In genomic region chr3:47267490-47267824, GRCh38 we compare ENCODE assay signal across 22 cellular contexts. TPM values are rescaled to one million over a fixed set of nuclear protein-coding genes. Genes with fewer than 3 reads are reported as not detected.
DNase-seq lines count a peak whose midpoint lies in the region; ATAC-seq, FAIRE-seq and TF ChIP-seq lines count a peak whose summit lies in the region.
"Had no signal": no experiment of that assay in that cellular context is flagged by ENCODE, and none has a peak within 500 bp of the region (broad histone marks: within the 10 kb centered on the region; RNA-seq: fewer than 3 reads in every experiment).

No MANE protein-coding gene starts in this region.

- TF ChIP-seq EP300 in K562 (IDR thresholded peaks at IDR 0.05; ENCODE audit: low read length) (no peak), stomach (IDR thresholded peaks at IDR 0.05) (no peak)

- H3K27me3 ChIP-seq in left ventricle myocardium inferior (ENCODE audit: low read depth) (no peaks in the 10 kb centered on the region), KMS-11 (ENCODE audit: insufficient read depth, low read depth) (no peaks in the 10 kb centered on the region), K562 (ENCODE audit: control insufficient read depth in 2 of 2, insufficient read depth in 2 of 2, low read length in 2 of 2) (no peaks in the 10 kb centered on the region), skeletal muscle tissue (ENCODE audit: control insufficient read depth in 3 of 3, insufficient read depth in 3 of 3, low read length in 3 of 3) (no peaks in the 10 kb centered on the region), stomach (no peaks in the 10 kb centered on the region)

- TF ChIP-seq POLR2A in K562 (conservative IDR thresholded peaks at IDR 0.05) (no peak), stomach (IDR thresholded peaks at IDR 0.05) (no peak)

- BruUV-seq in K562 (replicated peaks; lab: Mats Ljungman, UMichigan): no TSS peak

- CTCF ChIA-PET in K562 (lab: Yijun Ruan, JAX; ENCODE audit: low intra/inter-chr PET ratio): no interaction called here

- ATAC-seq in Right ventricle myocardium superior (ENCODE audit: poor library complexity) (no peak), K562 (no peak)
- ATAC-seq: Panc1 had no signal

- in situ Hi-C loops in K562 (cut with MboI): no loop called here

- TF ChIP-seq CTCF in left ventricle myocardium inferior (IDR thresholded peaks at IDR 0.05; ENCODE audit: borderline replicate concordance) (no peak), KMS-11 (conservative IDR thresholded peaks at IDR 0.05; ENCODE audit: low read depth, low read length) (no peak), K562 (IDR thresholded peaks at IDR 0.05 in 2 of 3, conservative IDR thresholded peaks at IDR 0.05 in 1 of 3; ENCODE audit: insufficient read depth in 2 of 3, low read depth in 1 of 3, low read length in 3 of 3) (no peak), stomach (IDR thresholded peaks at IDR 0.05) (no peak)

- no peaks in the 10 kb centered on the region for H4K20me1 ChIP-seq in KMS-11 (ENCODE audit: insufficient read depth)
- no peaks in the 10 kb centered on the region for H4K20me1 ChIP-seq in K562 (replicated peaks; ENCODE audit: control insufficient read depth, insufficient read depth, low read length)

- no peak for DNase-seq in left ventricle myocardium inferior
- no peak for DNase-seq in Right ventricle myocardium superior
- no peak for DNase-seq in K562 (ENCODE audit: extremely low read depth in 1 of 4, low spot score in 3 of 4)
- no peak for DNase-seq in posterior cingulate gyrus
- no peak for DNase-seq in stomach
- no peak for DNase-seq in cortex of kidney (lab: John Stamatoyannopoulos, UW)
- DNase-seq: COR-L47; NCI-H1092; NCI-H1417 treated with DMSO at 0.1 percent for 48 hours; NCI-H1694 treated with DMSO at 0.1 percent for 48 hours; NCI-H2081 treated with DMSO at 0.1 percent for 48 hours; NCI-H2171; NCI-H345; NCI-H510A treated with DMSO at 0.1 percent for 48 hours; NCI-H748 treated with DMSO at 0.1 percent for 48 hours; NK-92 treated with Interleukin-12 subunit alpha and Interleukin-12 subunit beta, amount 100 ng/mL, for 24 hours; SHP77 treated with DMSO at 0.1 percent for 48 hours had no signal

- FAIRE-seq in K562 (lab: Jason Lieb, UNC): no peak
- FAIRE-seq: GM18507, HTR-8/SVneo had no signal

- peaks cover 21% of the 10 kb centered on the region for H3K4me1 ChIP-seq in left ventricle myocardium inferior
- peaks cover 18% of the 10 kb centered on the region for H3K4me1 ChIP-seq in KMS-11 (ENCODE audit: low read depth, poor library complexity, severe bottlenecking)
- peaks cover 8 to 13% of the 10 kb centered on the region in 2 experiments; a peak in 4 of 5 replicates for H3K4me1 ChIP-seq in K562 (replicated peaks in 1 of 2; ENCODE audit: control insufficient read depth in 2 of 2, insufficient read depth in 2 of 2, low read length in 2 of 2)
- peaks cover 14 to 21% (median 16%) of the 10 kb centered on the region in 3 donors for H3K4me1 ChIP-seq in skeletal muscle tissue (ENCODE audit: control insufficient read depth in 3 of 3, insufficient read depth in 3 of 3, low read length in 3 of 3)
- peaks cover 0 to 11% (median 4%) of the 10 kb centered on the region in 4 donors for H3K4me1 ChIP-seq in stomach

- intact Hi-C loops in left ventricle myocardium inferior (cut with micrococcal nuclease): no loop called here
- intact Hi-C loops in Right ventricle myocardium superior (cut with DNase I): no loop called here
- intact Hi-C loops in K562 (cut with micrococcal nuclease): no loop called here
- intact Hi-C loops in posterior cingulate gyrus (cut with DNase I): no loop called here
- intact Hi-C loops in stomach (cut with DNase I; ENCODE audit: low total_unique reads): no loop called here

- POLR2A ChIA-PET in K562 (lab: Yijun Ruan, JAX): interaction anchor here (0.6 to 1.9 kb wide), 6 partner anchors 9 to 66 kb away, joined by 3 to 7 read pairs (median 4); no protein-coding TSS in a partner anchor

- H3K9ac ChIP-seq in KMS-11: no peak overlapping the region
- no peak overlapping the region for H3K9ac ChIP-seq in K562 (ENCODE audit: insufficient read depth in 1 of 2, low read depth in 2 of 2, low read length in 2 of 2)
- H3K9ac ChIP-seq in skeletal muscle tissue (ENCODE audit: low read depth in 1 of 3, low read length in 3 of 3): no peak overlapping the region

- H3K4me2 ChIP-seq in KMS-11 (peak overlapping the region; percentile 48; the same call in 1 of the 2 replicates), K562 (ENCODE audit: insufficient read depth, low read length) (peak overlapping the region; percentile 9; the same call in 1 of the 2 replicates)

- H3K9me3 ChIP-seq in left ventricle myocardium inferior (replicated peaks): no peaks in the 10 kb centered on the region
- H3K9me3 ChIP-seq in K562 (replicated peaks; ENCODE audit: control insufficient read depth, insufficient read depth, low read depth, low read length): no peaks in the 10 kb centered on the region
- H3K9me3 ChIP-seq in skeletal muscle tissue (ENCODE audit: control insufficient read depth in 3 of 3, low read length in 3 of 3): no peaks in the 10 kb centered on the region
- no peaks in the 10 kb centered on the region for H3K9me3 ChIP-seq in stomach

- peak overlapping the region; percentile 76 for H3K27ac ChIP-seq in left ventricle myocardium inferior (replicated peaks)
- no peak overlapping the region for H3K27ac ChIP-seq in KMS-11
- H3K27ac ChIP-seq in K562 (ENCODE audit: extremely low read depth, low read depth, low read length): no peak overlapping the region
- peak overlapping the region; percentile 56 for H3K27ac ChIP-seq in skeletal muscle tissue (ENCODE audit: low read depth, low read length)
- no peak overlapping the region for H3K27ac ChIP-seq in stomach

- no peak for TF ChIP-seq RAD21 in K562 (CRISPR knock-in tag; conservative IDR thresholded peaks at IDR 0.05 in 1 of 2, IDR thresholded peaks at IDR 0.05 in 1 of 2)

- H3K9me1 ChIP-seq in K562 (ENCODE audit: control insufficient read depth, insufficient read depth, low read length): no peaks in the 10 kb centered on the region

- H3K36me3 ChIP-seq in left ventricle myocardium inferior (no peaks in the 10 kb centered on the region), KMS-11 (ENCODE audit: insufficient read depth) (no peaks in the 10 kb centered on the region), K562 (ENCODE audit: control insufficient read depth, insufficient read depth, low read length) (no peaks in the 10 kb centered on the region), skeletal muscle tissue (ENCODE audit: control insufficient read depth in 3 of 3, insufficient read depth in 3 of 3, low read length in 3 of 3) (no peaks in the 10 kb centered on the region), stomach (peaks cover 0 to 4% (median 0%) of the 10 kb centered on the region in 4 donors)

- H3K79me2 ChIP-seq in KMS-11 (ENCODE audit: insufficient read depth, low read depth) (no peaks in the 10 kb centered on the region), K562 (ENCODE audit: control insufficient read depth, insufficient read depth, low read length) (no peaks in the 10 kb centered on the region)

- H2AFZ ChIP-seq in KMS-11 (ENCODE audit: low read depth): no peak overlapping the region
- peak overlapping the region; percentile 23; the same call in 1 of the 2 replicates for H2AFZ ChIP-seq in K562 (ENCODE audit: low read depth, low read length)

- H3K4me3 ChIP-seq in left ventricle myocardium inferior: no peak overlapping the region
- no peak overlapping the region for H3K4me3 ChIP-seq in KMS-11 (IDR thresholded peaks at IDR 0.05; ENCODE audit: insufficient read depth, low read depth, low read length)
- H3K4me3 ChIP-seq in K562: no peak overlapping the region
- no peak overlapping the region for H3K4me3 ChIP-seq in skeletal muscle tissue (ENCODE audit: low read length in 3 of 3)
- H3K4me3 ChIP-seq in stomach: no peak overlapping the region

RNA-seq across cellular contexts. Expression of gene KIF9, which starts 15.1 kb away (rescaled TPM):
- total RNA-seq in left ventricle myocardium inferior (13.5 TPM), Right ventricle myocardium superior (8.4 TPM), K562 (2014; rRNA removed) (24.4 and 31.7 TPM in 2 replicates), K562 (2014; rRNA removed; fragmentation: Illumina TruSeq; extraction: Trizol) (25.0 and 26.9 TPM in 2 replicates), K562 (2015; rRNA removed; fragmentation: Illumina TruSeq; extraction: Trizol) (21.4 and 21.5 TPM in 2 replicates), K562 (2021) (20.4 and 26.3 TPM in 2 replicates), skeletal muscle tissue (2.1 TPM), stomach (10 to 100 TPM in 1 of 5 donors, 1 to 10 TPM in 2, under 1 TPM in 1, not detected in 1; under 0.01 to 46.3 (median 7.3) TPM)
- total RNA-seq in K562 (2011; cell fraction: chromatin; rRNA removed; ENCODE audit: low replicate concordance): 13.2 and 14.9 TPM in 2 replicates
- 8.4 and 13.3 TPM in 2 replicates for total RNA-seq in K562 (2011; cell fraction: nucleolus; rRNA removed)
- 7.8 and 11.1 TPM in 2 replicates for total RNA-seq in K562 (2011; cell fraction: nucleoplasm; rRNA removed)
- polyA plus RNA-seq in K562 (2011; rRNA removed) (11.7 and 19.5 TPM in 2 replicates), K562 (2014; fragmentation: Illumina TruSeq; extraction: Trizol) (16.9 and 19.5 TPM in 2 replicates), K562 (2014; fragmentation: Nextera tagmentation; extraction: Ambion mirVana) (10 to 100 TPM; 52.1 to 56.9 TPM), K562 (2014; rRNA removed) (29.1 and 33.8 TPM in 2 replicates), stomach (10 to 100 TPM; 12.8 to 15.1 (median 13.0) TPM)
- 10.2 and 12.0 TPM in 2 replicates for polyA plus RNA-seq in K562 (2011; cell fraction: cytosol; rRNA removed)
- polyA plus RNA-seq in K562 (2011; cell fraction: nucleus; rRNA removed): 9.9 and 12.5 TPM in 2 replicates
- 22.9 and 34.6 TPM in 2 replicates for polyA plus RNA-seq in K562 (2012)
- 8.8 and 10.7 TPM in 2 replicates for polyA minus RNA-seq in K562 (2011; rRNA and poly(A)+ RNA removed)
- polyA minus RNA-seq in K562 (2011; cell fraction: cytosol; rRNA and poly(A)+ RNA removed): 5.1 and 6.4 TPM in 2 replicates
- 4.2 and 5.3 TPM in 2 replicates for polyA minus RNA-seq in K562 (2011; cell fraction: nucleus; rRNA and poly(A)+ RNA removed)

RNA-seq across cellular contexts. Expression of gene KLHL18, which starts 15.3 kb away (rescaled TPM):
- total RNA-seq in left ventricle myocardium inferior (54.7 TPM), Right ventricle myocardium superior (48.4 TPM), K562 (2014; rRNA removed) (26.7 and 34.9 TPM in 2 replicates), K562 (2014; rRNA removed; fragmentation: Illumina TruSeq; extraction: Trizol) (30.5 and 30.8 TPM in 2 replicates), K562 (2015; rRNA removed; fragmentation: Illumina TruSeq; extraction: Trizol) (33.5 and 34.9 TPM in 2 replicates), K562 (2021) (70.8 and 79.5 TPM in 2 replicates), skeletal muscle tissue (11.5 TPM), stomach (10 to 100 TPM; 10.6 to 29.8 (median 25.8) TPM)
- 54.7 and 60.1 TPM in 2 replicates for total RNA-seq in K562 (2011; cell fraction: chromatin; rRNA removed; ENCODE audit: low replicate concordance)
- 43.5 and 49.7 TPM in 2 replicates for total RNA-seq in K562 (2011; cell fraction: nucleolus; rRNA removed)
- 55.2 and 67.2 TPM in 2 replicates for total RNA-seq in K562 (2011; cell fraction: nucleoplasm; rRNA removed)
- polyA plus RNA-seq in K562 (2011; rRNA removed) (67.4 and 73.7 TPM in 2 replicates), K562 (2014; fragmentation: Illumina TruSeq; extraction: Trizol) (48.7 and 52.9 TPM in 2 replicates), K562 (2014; fragmentation: Nextera tagmentation; extraction: Ambion mirVana) (10 to 100 TPM; 81.5 to 97.5 TPM), K562 (2014; rRNA removed) (40.4 and 43.6 TPM in 2 replicates), stomach (10 to 100 TPM in 2 of 3 donors, 1 to 10 TPM in 1; 7.6 to 21.0 (median 14.2) TPM)
- 80.1 and 102 TPM in 2 replicates for polyA plus RNA-seq in K562 (2011; cell fraction: cytosol; rRNA removed)
- 39.7 and 55.6 TPM in 2 replicates for polyA plus RNA-seq in K562 (2011; cell fraction: nucleus; rRNA removed)
- 27.1 and 110 TPM in 2 replicates for polyA plus RNA-seq in K562 (2012)
- 38.9 and 57.3 TPM in 2 replicates for polyA minus RNA-seq in K562 (2011; rRNA and poly(A)+ RNA removed)
- polyA minus RNA-seq in K562 (2011; cell fraction: cytosol; rRNA and poly(A)+ RNA removed): 18.8 and 37.2 TPM in 2 replicates
- 24.2 and 31.7 TPM in 2 replicates for polyA minus RNA-seq in K562 (2011; cell fraction: nucleus; rRNA and poly(A)+ RNA removed)

Comparison
In these comparisons a context has a peak if more than half of its experiments do, and no peak if none do; other contexts are left out.
1. H3K27ac ChIP-seq: peak in left ventricle myocardium inferior (single experiment) and skeletal muscle tissue (single experiment); none in KMS-11 (single experiment), K562 (single experiment) and stomach (0 of 5).